Comparison of ENCODE assay signal across 2 cellular contexts in genomic region chr17:39801055-39801454, GRCh38.
TF ChIP-seq lines count a peak whose summit lies in the region.

No MANE protein-coding gene starts in this region.

TF ChIP-seq in GM12878, 131 proteins besides CTCF, POLR2A, EP300 and RAD21 (continued from another document):
- TF ChIP-seq, protein P1, sequence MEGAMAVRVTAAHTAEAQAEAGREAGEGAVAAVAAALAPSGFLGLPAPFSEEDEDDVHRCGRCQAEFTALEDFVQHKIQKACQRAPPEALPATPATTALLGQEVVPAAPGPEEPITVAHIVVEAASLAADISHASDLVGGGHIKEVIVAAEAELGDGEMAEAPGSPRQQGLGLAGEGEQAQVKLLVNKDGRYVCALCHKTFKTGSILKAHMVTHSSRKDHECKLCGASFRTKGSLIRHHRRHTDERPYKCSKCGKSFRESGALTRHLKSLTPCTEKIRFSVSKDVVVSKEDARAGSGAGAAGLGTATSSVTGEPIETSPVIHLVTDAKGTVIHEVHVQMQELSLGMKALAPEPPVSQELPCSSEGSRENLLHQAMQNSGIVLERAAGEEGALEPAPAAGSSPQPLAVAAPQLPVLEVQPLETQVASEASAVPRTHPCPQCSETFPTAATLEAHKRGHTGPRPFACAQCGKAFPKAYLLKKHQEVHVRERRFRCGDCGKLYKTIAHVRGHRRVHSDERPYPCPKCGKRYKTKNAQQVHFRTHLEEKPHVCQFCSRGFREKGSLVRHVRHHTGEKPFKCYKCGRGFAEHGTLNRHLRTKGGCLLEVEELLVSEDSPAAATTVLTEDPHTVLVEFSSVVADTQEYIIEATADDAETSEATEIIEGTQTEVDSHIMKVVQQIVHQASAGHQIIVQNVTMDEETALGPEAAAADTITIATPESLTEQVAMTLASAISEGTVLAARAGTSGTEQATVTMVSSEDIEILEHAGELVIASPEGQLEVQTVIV (IDR thresholded peaks at IDR 0.05; ENCODE audit: borderline replicate concordance, partially characterized antibody), result no peak
- no peak for TF ChIP-seq MEF2A (IDR thresholded peaks at IDR 0.05; ENCODE audit: insufficient read depth, low read depth, low read length)
- no peak for TF ChIP-seq TCF7 (IDR thresholded peaks at IDR 0.05; ENCODE audit: borderline replicate concordance)
- no peak; a peak in 1 of 4 replicates for TF ChIP-seq IKZF2 (IDR thresholded peaks at IDR 0.05)
- no peak for TF ChIP-seq TCF3 (IDR thresholded peaks at IDR 0.05; ENCODE audit: borderline replicate concordance, insufficient read depth, low read depth, low read length)
- TF ChIP-seq, protein P2, sequence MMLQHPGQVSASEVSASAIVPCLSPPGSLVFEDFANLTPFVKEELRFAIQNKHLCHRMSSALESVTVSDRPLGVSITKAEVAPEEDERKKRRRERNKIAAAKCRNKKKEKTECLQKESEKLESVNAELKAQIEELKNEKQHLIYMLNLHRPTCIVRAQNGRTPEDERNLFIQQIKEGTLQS (IDR thresholded peaks at IDR 0.05; ENCODE audit: borderline replicate concordance, extremely low read depth, low read depth, low read length), result no peak
- no peak for TF ChIP-seq ZNF384 (IDR thresholded peaks at IDR 0.05; ENCODE audit: borderline replicate concordance, low read depth, low read length)
- no peak for TF ChIP-seq IKZF1 (conservative IDR thresholded peaks at IDR 0.05)
- no peak for TF ChIP-seq SMAD5 (IDR thresholded peaks at IDR 0.05; ENCODE audit: low read depth)
- no peak for TF ChIP-seq CBFB (IDR thresholded peaks at IDR 0.05; ENCODE audit: low read depth)
- no peak for TF ChIP-seq RBBP5 (conservative IDR thresholded peaks at IDR 0.05)
- no peak for TF ChIP-seq HDAC6 (IDR thresholded peaks at IDR 0.05; ENCODE audit: unreplicated experiment)
- no peak for TF ChIP-seq SP1 (IDR thresholded peaks at IDR 0.05; ENCODE audit: low read depth, low read length)
- TF ChIP-seq CHD2 (IDR thresholded peaks at IDR 0.05; ENCODE audit: borderline replicate concordance, low read depth, low read length), result no peak
TF ChIP-seq in GM12878: peak in this region for 0.

TF ChIP-seq in SK-N-SH, 30 proteins besides CTCF, POLR2A, EP300 and RAD21 (continued from another document):
- TF ChIP-seq REST (IDR thresholded peaks at IDR 0.05; ENCODE audit: low read depth, low read length), result no peak
- TF ChIP-seq, protein P3, sequence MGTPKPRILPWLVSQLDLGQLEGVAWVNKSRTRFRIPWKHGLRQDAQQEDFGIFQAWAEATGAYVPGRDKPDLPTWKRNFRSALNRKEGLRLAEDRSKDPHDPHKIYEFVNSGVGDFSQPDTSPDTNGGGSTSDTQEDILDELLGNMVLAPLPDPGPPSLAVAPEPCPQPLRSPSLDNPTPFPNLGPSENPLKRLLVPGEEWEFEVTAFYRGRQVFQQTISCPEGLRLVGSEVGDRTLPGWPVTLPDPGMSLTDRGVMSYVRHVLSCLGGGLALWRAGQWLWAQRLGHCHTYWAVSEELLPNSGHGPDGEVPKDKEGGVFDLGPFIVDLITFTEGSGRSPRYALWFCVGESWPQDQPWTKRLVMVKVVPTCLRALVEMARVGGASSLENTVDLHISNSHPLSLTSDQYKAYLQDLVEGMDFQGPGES (IDR thresholded peaks at IDR 0.05; ENCODE audit: low read depth, low read length), result no peak
